11 cellular contexts compared by ENCODE assay signal in the genomic region with DNA sequence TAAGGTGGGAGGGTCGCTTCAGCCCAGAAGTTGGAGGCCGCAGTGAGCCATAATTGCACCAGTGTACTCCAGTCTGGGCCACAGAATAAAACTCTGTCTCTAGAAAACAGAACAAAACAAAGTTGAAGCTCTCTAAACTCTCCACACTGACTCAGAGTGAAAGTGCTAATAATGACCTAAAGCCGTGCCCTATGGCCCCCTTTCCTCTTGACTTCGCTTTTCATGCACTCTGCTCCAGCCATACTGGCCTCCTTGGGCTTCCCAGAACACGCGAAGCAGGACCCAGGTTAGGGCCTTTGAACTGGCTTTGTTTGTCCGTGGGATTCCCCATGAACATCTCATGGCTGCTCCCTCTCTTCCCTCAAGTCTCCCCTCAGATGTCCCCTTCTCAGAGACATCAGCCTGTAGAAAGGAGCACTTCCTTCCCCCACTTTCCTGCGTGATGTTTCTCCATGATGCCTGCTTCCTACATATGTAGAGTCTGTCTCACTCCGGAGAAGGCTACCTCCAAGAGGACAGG. TPM values are rescaled to one million over a fixed set of nuclear protein-coding genes. Genes with fewer than 3 reads are reported as not detected.
DNase-seq lines count a peak whose midpoint lies in the region; ATAC-seq and TF ChIP-seq lines count a peak whose summit lies in the region.
"Had no signal": no experiment of that assay in that cellular context is flagged by ENCODE, and none has a peak within 500 bp of the region (broad histone marks: within the 10 kb centered on the region; RNA-seq: fewer than 3 reads in every experiment).

No MANE protein-coding gene starts in this region.

- ATAC-seq in GM21367 (IDR thresholded peaks at IDR 0.05; ENCODE audit: unreplicated experiment) (peak; percentile 52), HG03196 (IDR thresholded peaks at IDR 0.05; ENCODE audit: unreplicated experiment) (peak; percentile 54), left lung (peak; percentile 62)
- ATAC-seq: effector memory CD8-positive, alpha-beta T cell had no signal

- TF ChIP-seq POLR2A in GM15510 (IDR thresholded peaks at IDR 0.05; ENCODE audit: borderline replicate concordance, extremely low read depth, insufficient read length) (peak; percentile 24), thyroid gland (IDR thresholded peaks at IDR 0.05) (no peak)

- H3K27me3 ChIP-seq in left lung (no peaks in the 10 kb centered on the region), thyroid gland (no peaks in the 10 kb centered on the region)
- H3K27me3 ChIP-seq: vagina had no signal

- no peaks in the 10 kb centered on the region for H3K9me3 ChIP-seq in left lung
- H3K9me3 ChIP-seq in thyroid gland = no peaks in the 10 kb centered on the region
- H3K9me3 ChIP-seq: vagina had no signal

- H3K4me1 ChIP-seq in left lung (peaks cover 0 to 28% of the 10 kb centered on the region in 2 donors), thyroid gland (no peaks in the 10 kb centered on the region)
- H3K4me1 ChIP-seq: vagina had no signal

- no peaks in the 10 kb centered on the region for H3K36me3 ChIP-seq in left lung
- H3K36me3 ChIP-seq in thyroid gland = no peaks in the 10 kb centered on the region
- H3K36me3 ChIP-seq: vagina had no signal

- H3K27ac ChIP-seq in left lung (peak overlapping the region in 1 of 2 donors; percentile 57), thyroid gland (no peak overlapping the region)
- H3K27ac ChIP-seq: vagina had no signal

- intact Hi-C loops in left lung (cut with DNase I) = no loop called here
- intact Hi-C loops in thyroid gland (cut with DNase I) = no loop called here

- H3K4me3 ChIP-seq in left lung = no peak overlapping the region
- H3K4me3 ChIP-seq in thyroid gland (replicated peaks in 1 of 3) = no peak overlapping the region
- H3K4me3 ChIP-seq: vagina had no signal

- no peak for DNase-seq in left lung
- no peak for DNase-seq in NCI-H1417 treated with DMSO at 0.1 percent for 48 hours (lab: John Stamatoyannopoulos, UW)
- DNase-seq in ACHN = no peak
- DNase-seq in thyroid gland = no peak
- DNase-seq in DMS79 treated with DMSO at 0.1 percent for 48 hours (lab: John Stamatoyannopoulos, UW) = no peak
- DNase-seq: effector memory CD8-positive, alpha-beta T cell; stimulated activated CD4-positive, alpha-beta T cell treated with anti-CD3 and anti-CD28 coated beads, Interleukin-4, amount 100 ng/mL, for 24 hours had no signal

- WGBS in thyroid gland, 2 donors = 79 to 90% methylated on average over 9 of the region's 9 CpGs

- TF ChIP-seq CTCF in left lung (IDR thresholded peaks at IDR 0.05) (no peak), thyroid gland (IDR thresholded peaks at IDR 0.05) (no peak)

- in situ Hi-C loops in ACHN (cut with HindIII; ENCODE audit: low pct_ligation_motif_present, low pct_unique_long_range_greater_than_20kb, low sequenced_read_pairs) = no loop called here

RNA-seq across cellular contexts. Expression of gene SPN, which starts 18.6 kb away (rescaled TPM):
- total RNA-seq in left lung (10 to 100 TPM; 27.7 to 29.1 TPM), thyroid gland (1 to 10 TPM in 1 of 4 donors, under 1 TPM in 3; 0.67 to 3.4 (median 0.86) TPM)

RNA-seq across cellular contexts. Expression of gene QPRT, which starts 34.6 kb away (rescaled TPM):
- total RNA-seq in left lung (10 to 100 TPM; 21.9 to 27.1 TPM), thyroid gland (1 to 10 TPM; 1.7 to 5.6 (median 3.0) TPM)

Comparison
In these comparisons a context has a peak if more than half of its experiments do, and no peak if none do; other contexts are left out.
1. RNA of gene SPN, which starts 18.6 kb away (total RNA-seq): 27.7 to 29.1 TPM in left lung; 0.67 to 3.4 TPM in thyroid gland; every median in the first group is over 4 times any median in the second.
2. Peak in every context shown above with its lines, with median percentiles within 50 percentile points of each other: ATAC-seq.